1 cellular context compared by ENCODE assay signal in the genomic region with DNA sequence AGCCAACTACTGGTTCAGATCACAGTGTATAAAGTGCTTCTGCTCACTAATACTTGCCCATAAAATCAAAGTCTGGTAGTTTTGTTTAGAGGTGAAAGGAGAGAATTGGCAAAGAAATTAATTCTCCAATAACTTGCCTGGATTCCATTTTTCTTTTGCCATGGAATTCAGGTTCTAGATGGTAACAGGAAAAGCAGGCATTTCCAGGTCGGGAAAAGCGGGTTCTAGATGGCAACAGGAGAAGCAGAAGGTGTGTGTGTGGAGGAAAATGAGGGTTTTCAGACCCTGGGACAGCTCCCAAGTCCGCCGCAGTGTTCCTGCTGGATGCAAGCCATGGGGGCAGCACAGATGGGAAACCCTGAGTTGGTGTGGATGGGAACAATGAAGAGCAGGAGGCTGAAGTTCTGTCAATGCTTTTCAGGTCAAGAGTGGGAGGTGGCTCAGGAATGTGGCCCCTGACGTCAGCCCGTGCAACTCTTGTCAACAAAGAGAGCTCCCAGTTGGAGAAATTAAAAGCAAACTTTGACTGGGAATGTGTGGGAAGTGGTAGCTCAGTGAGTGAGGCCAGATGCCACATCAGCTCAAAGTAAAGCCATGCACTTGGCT.
TF ChIP-seq lines count a peak whose summit lies in the region.

No MANE protein-coding gene starts in this region.

TF ChIP-seq in IMR-90, 13 proteins besides CTCF, POLR2A, EP300 and RAD21 (continued from another document):
- TF ChIP-seq, protein P1, sequence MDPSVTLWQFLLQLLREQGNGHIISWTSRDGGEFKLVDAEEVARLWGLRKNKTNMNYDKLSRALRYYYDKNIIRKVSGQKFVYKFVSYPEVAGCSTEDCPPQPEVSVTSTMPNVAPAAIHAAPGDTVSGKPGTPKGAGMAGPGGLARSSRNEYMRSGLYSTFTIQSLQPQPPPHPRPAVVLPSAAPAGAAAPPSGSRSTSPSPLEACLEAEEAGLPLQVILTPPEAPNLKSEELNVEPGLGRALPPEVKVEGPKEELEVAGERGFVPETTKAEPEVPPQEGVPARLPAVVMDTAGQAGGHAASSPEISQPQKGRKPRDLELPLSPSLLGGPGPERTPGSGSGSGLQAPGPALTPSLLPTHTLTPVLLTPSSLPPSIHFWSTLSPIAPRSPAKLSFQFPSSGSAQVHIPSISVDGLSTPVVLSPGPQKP (IDR thresholded peaks at IDR 0.05; ENCODE audit: borderline replicate concordance, low read depth, low read length): no peak
- no peak for TF ChIP-seq MAFK (IDR thresholded peaks at IDR 0.05; ENCODE audit: low read depth, low read length)
- no peak for TF ChIP-seq SMC3 (IDR thresholded peaks at IDR 0.05; ENCODE audit: low read depth, low read length)
- TF ChIP-seq, protein P2, sequence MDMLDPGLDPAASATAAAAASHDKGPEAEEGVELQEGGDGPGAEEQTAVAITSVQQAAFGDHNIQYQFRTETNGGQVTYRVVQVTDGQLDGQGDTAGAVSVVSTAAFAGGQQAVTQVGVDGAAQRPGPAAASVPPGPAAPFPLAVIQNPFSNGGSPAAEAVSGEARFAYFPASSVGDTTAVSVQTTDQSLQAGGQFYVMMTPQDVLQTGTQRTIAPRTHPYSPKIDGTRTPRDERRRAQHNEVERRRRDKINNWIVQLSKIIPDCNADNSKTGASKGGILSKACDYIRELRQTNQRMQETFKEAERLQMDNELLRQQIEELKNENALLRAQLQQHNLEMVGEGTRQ (IDR thresholded peaks at IDR 0.05; ENCODE audit: low read depth, low read length): no peak
- no peak for TF ChIP-seq CHD1 (IDR thresholded peaks at IDR 0.05; ENCODE audit: low read depth, low read length)
- no peak for TF ChIP-seq MXI1 (IDR thresholded peaks at IDR 0.05; ENCODE audit: borderline replicate concordance, low read depth, low read length)
- TF ChIP-seq NFE2L2 (IDR thresholded peaks at IDR 0.05; ENCODE audit: low read depth, low read length): no peak
- TF ChIP-seq RFX5 (IDR thresholded peaks at IDR 0.05; ENCODE audit: low read depth, low read length): no peak
- no peak for TF ChIP-seq FOS (IDR thresholded peaks at IDR 0.05; ENCODE audit: low read depth, low read length)
- no peak for TF ChIP-seq RCOR1 (IDR thresholded peaks at IDR 0.05; ENCODE audit: insufficient replicate concordance, low read length)
- no peak for TF ChIP-seq CEBPB (IDR thresholded peaks at IDR 0.05; ENCODE audit: low read depth, low read length)
